Comparison of ENCODE assay signal across 9 cellular contexts in the genomic region with DNA sequence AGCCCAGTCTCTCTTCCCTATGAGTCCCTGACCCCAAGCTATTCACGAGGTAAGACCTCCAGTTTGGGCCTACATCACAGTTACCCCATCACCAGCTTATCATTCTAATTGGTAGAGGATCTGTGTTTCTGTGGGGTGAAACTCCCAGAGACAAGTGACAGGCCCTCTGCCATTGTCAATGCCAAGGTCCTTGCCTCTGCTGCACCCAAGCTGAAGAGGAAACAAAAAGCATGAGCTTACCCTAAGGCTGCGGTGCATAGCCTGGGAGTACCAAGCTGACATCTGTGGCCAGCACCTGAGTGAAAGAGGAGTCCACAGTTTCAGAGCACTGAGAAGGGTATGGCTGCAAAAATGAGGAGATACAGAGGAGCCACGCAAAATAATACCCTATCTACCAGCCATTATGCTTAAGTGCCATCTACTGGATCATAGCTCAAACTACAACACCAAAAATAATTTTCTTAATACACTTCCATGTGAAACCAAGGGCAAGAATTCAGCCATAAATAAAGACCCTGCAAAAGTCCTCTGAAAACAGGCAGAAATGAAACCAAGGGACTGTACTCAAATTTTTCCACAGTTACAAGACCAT.
DNase-seq lines count a peak whose midpoint lies in the region; ATAC-seq and TF ChIP-seq lines count a peak whose summit lies in the region.
"Had no signal": no experiment of that assay in that cellular context is flagged by ENCODE, and none has a peak within 500 bp of the region (broad histone marks: within the 10 kb centered on the region; RNA-seq: fewer than 3 reads in every experiment).

No MANE protein-coding gene starts in this region.

- H3K9ac ChIP-seq in GM23248, result no peak overlapping the region

- TF ChIP-seq CTCF in BE2C (IDR thresholded peaks at IDR 0.05; ENCODE audit: low read depth, low read length), result peak; percentile 57
- peak; percentile 19 for TF ChIP-seq CTCF in fibroblast of pulmonary artery (IDR thresholded peaks at IDR 0.05; ENCODE audit: low read length, missing control alignments)
- no peak for TF ChIP-seq CTCF in lower leg skin (IDR thresholded peaks at IDR 0.05)

- DNase-seq in BE2C (no peak), GM23248 (peak; percentile 14), NCI-H446 treated with DMSO at 0.1 percent for 48 hours (lab: John Stamatoyannopoulos, UW) (peak; percentile 16), fibroblast of pulmonary artery (ENCODE audit: low read depth) (peak; percentile 2), lower leg skin (ENCODE audit: low spot score in 2 of 2) (no peak)
- DNase-seq in activated naive CD4-positive, alpha-beta T cell treated with anti-CD3 and anti-CD28 coated beads for 36 hours, result no peak
- no peak for DNase-seq in activated CD8-positive, alpha-beta memory T cell treated with anti-CD3 and anti-CD28 coated beads, Interleukin-2, amount 10 ng/mL, durations not matched to agents 7 days and 5 days

- no peak overlapping the region for H3K27ac Mint-ChIP-seq in activated naive CD4-positive, alpha-beta T cell treated with anti-CD3 and anti-CD28 coated beads for 36 hours
- no peak overlapping the region for H3K27ac Mint-ChIP-seq in activated CD8-positive, alpha-beta memory T cell treated with anti-CD3 and anti-CD28 coated beads, Interleukin-2, amount 10 ng/mL, durations not matched to agents 7 days and 5 days

- no peak overlapping the region for H3K4me2 ChIP-seq in GM23248 (ENCODE audit: unreplicated experiment)

- no peaks in the 10 kb centered on the region for H3K4me1 Mint-ChIP-seq in activated naive CD4-positive, alpha-beta T cell treated with anti-CD3 and anti-CD28 coated beads for 36 hours (ENCODE audit: low read depth)
- no peaks in the 10 kb centered on the region for H3K4me1 Mint-ChIP-seq in activated CD8-positive, alpha-beta memory T cell treated with anti-CD3 and anti-CD28 coated beads, Interleukin-2, amount 10 ng/mL, durations not matched to agents 7 days and 5 days

- CTCF ChIA-PET in activated naive CD4-positive, alpha-beta T cell treated with anti-CD3 and anti-CD28 coated beads for 36 hours (lab: Charles Lee), result interaction anchor here (1.4 kb wide), 1 partner anchor 9 kb away, joined by 4 read pairs; no protein-coding TSS in a partner anchor
- CTCF ChIA-PET in activated CD8-positive, alpha-beta memory T cell treated with anti-CD3 and anti-CD28 coated beads, Interleukin-2, amount 10 ng/mL, durations not matched to agents 7 days and 5 days (lab: Charles Lee), result no interaction called here

- intact Hi-C loops in lower leg skin (cut with DNase I; ENCODE audit: low total_unique reads), result no loop called here
- intact Hi-C loops in activated naive CD4-positive, alpha-beta T cell treated with anti-CD3 and anti-CD28 coated beads for 36 hours (cut with micrococcal nuclease), result loop anchor here (10.0 kb wide), 1 partner anchor 1486 kb away; no protein-coding TSS in a partner anchor

- H3K9me3 ChIP-seq in BE2C (no peaks in the 10 kb centered on the region), GM23248 (ENCODE audit: low read depth) (no peaks in the 10 kb centered on the region)

- H3K4me1 ChIP-seq in BE2C (no peaks in the 10 kb centered on the region), GM23248 (ENCODE audit: insufficient read depth) (no peaks in the 10 kb centered on the region)

- H3K36me3 ChIP-seq in BE2C, result no peaks in the 10 kb centered on the region
- H3K36me3 ChIP-seq in GM23248 (ENCODE audit: low read depth), result no peaks in the 10 kb centered on the region
- H3K36me3 ChIP-seq: thoracic aorta had no signal

- H3K36me3 Mint-ChIP-seq in activated naive CD4-positive, alpha-beta T cell treated with anti-CD3 and anti-CD28 coated beads for 36 hours (ENCODE audit: low read depth), result no peaks in the 10 kb centered on the region
- no peaks in the 10 kb centered on the region for H3K36me3 Mint-ChIP-seq in activated CD8-positive, alpha-beta memory T cell treated with anti-CD3 and anti-CD28 coated beads, Interleukin-2, amount 10 ng/mL, durations not matched to agents 7 days and 5 days

- H4K20me1 ChIP-seq in GM23248 (ENCODE audit: insufficient read depth), result no peaks in the 10 kb centered on the region

- TF ChIP-seq POLR2A in lower leg skin (IDR thresholded peaks at IDR 0.05), result no peak

- H3K9me2 ChIP-seq in GM23248 (ENCODE audit: insufficient read depth), result no peaks in the 10 kb centered on the region

- ATAC-seq in activated CD4-positive, CD25-positive, alpha-beta regulatory T cell treated with anti-CD3 and anti-CD28 coated beads, Interleukin-2, amount 50 U/mL, for 24 hours, result no peak
- ATAC-seq in activated CD8-positive, alpha-beta memory T cell treated with anti-CD3 and anti-CD28 coated beads, Interleukin-2, amount 10 ng/mL, durations not matched to agents 7 days and 5 days, result no peak

- no peak overlapping the region for H3K4me3 ChIP-seq in BE2C (ENCODE audit: low read depth, low read length)
- no peak overlapping the region for H3K4me3 ChIP-seq in GM23248
- H3K4me3 ChIP-seq in fibroblast of pulmonary artery (replicated peaks; ENCODE audit: low read depth, low read length), result no peak overlapping the region
- H3K4me3 ChIP-seq in lower leg skin (ENCODE audit: low read depth, poor library complexity, severe bottlenecking), result no peak overlapping the region
- H3K4me3 ChIP-seq: thoracic aorta had no signal

- H3K27me3 ChIP-seq in BE2C (no peaks in the 10 kb centered on the region), GM23248 (replicated peaks; ENCODE audit: insufficient read depth) (no peaks in the 10 kb centered on the region)

- WGBS in GM23248 (ENCODE audit: low coverage in 1 of 2, low lambda C conversion rate in 2 of 2, missing lambda C conversion rate in 2 of 2), 2 experiments, result 3% methylated on average over 3 of the region's 3 CpGs
- WGBS in lower leg skin, 2 donors, result 42 to 45% methylated on average over 3 of the region's 3 CpGs

- peaks cover 16% of the 10 kb centered on the region for H3K9me3 Mint-ChIP-seq in activated naive CD4-positive, alpha-beta T cell treated with anti-CD3 and anti-CD28 coated beads for 36 hours
- peaks cover 13% of the 10 kb centered on the region for H3K9me3 Mint-ChIP-seq in activated CD8-positive, alpha-beta memory T cell treated with anti-CD3 and anti-CD28 coated beads, Interleukin-2, amount 10 ng/mL, durations not matched to agents 7 days and 5 days (ENCODE audit: low read depth)

- no peak overlapping the region for H3K27ac ChIP-seq in GM23248
- H3K27ac ChIP-seq: thoracic aorta had no signal

- in situ Hi-C loops in GM23248 (cut with MboI), result no loop called here

- no peaks in the 10 kb centered on the region for H3F3A ChIP-seq in GM23248 (ENCODE audit: insufficient read depth)

- H3K79me2 ChIP-seq in GM23248 (ENCODE audit: insufficient read depth), result no peaks in the 10 kb centered on the region

- no peaks in the 10 kb centered on the region for H3K27me3 Mint-ChIP-seq in activated naive CD4-positive, alpha-beta T cell treated with anti-CD3 and anti-CD28 coated beads for 36 hours (ENCODE audit: low read depth)
- H3K27me3 Mint-ChIP-seq in activated CD8-positive, alpha-beta memory T cell treated with anti-CD3 and anti-CD28 coated beads, Interleukin-2, amount 10 ng/mL, durations not matched to agents 7 days and 5 days, result no peaks in the 10 kb centered on the region

- no peak overlapping the region for H2AFZ ChIP-seq in GM23248

- no peak overlapping the region for H3K4me3 Mint-ChIP-seq in activated naive CD4-positive, alpha-beta T cell treated with anti-CD3 and anti-CD28 coated beads for 36 hours
- H3K4me3 Mint-ChIP-seq in activated CD8-positive, alpha-beta memory T cell treated with anti-CD3 and anti-CD28 coated beads, Interleukin-2, amount 10 ng/mL, durations not matched to agents 7 days and 5 days, result no peak overlapping the region

Comparison
In these comparisons a context has a peak if more than half of its experiments do, and no peak if none do; other contexts are left out.
1. DNase-seq: peak in GM23248 (single experiment), NCI-H446 treated with DMSO at 0.1 percent for 48 hours (single experiment) and fibroblast of pulmonary artery (single experiment); none in BE2C (single experiment), lower leg skin (0 of 2), activated naive CD4-positive, alpha-beta T cell treated with anti-CD3 and anti-CD28 coated beads for 36 hours (single experiment) and activated CD8-positive, alpha-beta memory T cell treated with anti-CD3 and anti-CD28 coated beads, Interleukin-2, amount 10 ng/mL, durations not matched to agents 7 days and 5 days (single experiment).
2. CTCF ChIP-seq: peak in BE2C (single experiment) and fibroblast of pulmonary artery (single experiment); none in lower leg skin (0 of 3).